Comparison of ENCODE assay signal across 36 cellular contexts in the genomic region with DNA sequence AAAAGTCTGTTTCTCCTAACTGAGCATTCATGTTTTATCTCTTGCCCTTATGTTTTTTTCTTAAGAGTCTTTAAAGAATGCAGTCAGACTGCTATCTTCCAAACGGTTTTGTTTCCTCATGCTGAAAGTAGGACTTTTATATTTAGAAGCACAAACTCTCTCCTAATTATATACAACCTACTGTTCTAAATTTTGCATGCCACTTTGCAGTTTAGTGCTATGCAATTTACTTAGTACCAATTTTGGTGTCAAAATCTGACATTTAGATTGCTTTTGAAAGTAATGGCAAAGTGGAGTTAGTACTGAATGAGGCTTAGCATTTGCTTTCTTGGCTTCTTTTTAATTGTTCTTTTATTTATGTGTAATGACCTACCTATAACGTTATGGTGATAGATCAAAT. TPM values are rescaled to one million over a fixed set of nuclear protein-coding genes. Genes with fewer than 3 reads are reported as not detected.
"Had no signal": no experiment of that assay in that cellular context is flagged by ENCODE, and none has a peak within 500 bp of the region (broad histone marks: within the 10 kb centered on the region; RNA-seq: fewer than 3 reads in every experiment).

No MANE protein-coding gene starts in this region.

- H3K4me3 ChIP-seq: MG63 had no signal

- H3K36me3 ChIP-seq: MG63 had no signal

- DNase-seq: Karpas-422, Kasumi-1, KG1, MG63, MM.1S, MV-4-11, NCI-H1048, NCI-H1092, NCI-H1092 treated with DMSO at 0.1 percent for 48 hours, NCI-H1105, NCI-H1105 treated with DMSO at 0.1 percent for 48 hours, NCI-H1417, NCI-H1417 treated with DMSO at 0.1 percent for 48 hours, NCI-H1436, NCI-H1436 treated with DMSO at 0.1 percent for 48 hours, NCI-H146, NCI-H1694, NCI-H1694 treated with DMSO at 0.1 percent for 48 hours, NCI-H187, NCI-H187 treated with DMSO at 0.1 percent for 48 hours, NCI-H1930, NCI-H2029, NCI-H2029 treated with DMSO at 0.1 percent for 48 hours, NCI-H2081, NCI-H2081 treated with DMSO at 0.1 percent for 48 hours, NCI-H2107, NCI-H2171, NCI-H2171 treated with DMSO at 0.1 percent for 48 hours, NCI-H2227 treated with DMSO at 0.1 percent for 48 hours, NCI-H226, NCI-H345, NCI-H446, NCI-H446 treated with DMSO at 0.1 percent for 48 hours had no signal

- H3K9me3 ChIP-seq: MG63 had no signal

- H3K27ac ChIP-seq: KMS-11 had no signal

- H3K9ac ChIP-seq: KMS-11 had no signal

- H3K4me2 ChIP-seq: KMS-11 had no signal

- H3K27me3 ChIP-seq: MG63 had no signal

RNA-seq across cellular contexts. Expression of gene PCDH20, which starts 55.2 kb away (rescaled TPM):
- total RNA-seq: LHCN-M2, MCF 10A had no signal
